ENCODE assay signal across 1 cellular context in genomic region chrX:137052641-137053235, GRCh38.
TF ChIP-seq lines count a peak whose summit lies in the region.

No MANE protein-coding gene starts in this region.

TF ChIP-seq in HepG2, 621 proteins besides CTCF, POLR2A, EP300 and RAD21 (continued from another document):
- TF ChIP-seq ATRX (CRISPR knock-in tag; IDR thresholded peaks at IDR 0.05; ENCODE audit: borderline replicate concordance) (no peak), ZKSCAN8 (CRISPR knock-in tag; IDR thresholded peaks at IDR 0.05; ENCODE audit: borderline replicate concordance) (no peak), ZFX (CRISPR knock-in tag; IDR thresholded peaks at IDR 0.05; ENCODE audit: low read depth) (no peak), TARDBP (CRISPR knock-in tag; IDR thresholded peaks at IDR 0.05) (no peak), SIN3A (IDR thresholded peaks at IDR 0.05; ENCODE audit: borderline replicate concordance, low read depth, low read length) (no peak), ZHX1 (CRISPR knock-in tag; IDR thresholded peaks at IDR 0.05; ENCODE audit: low read depth) (no peak), ZBTB34 (CRISPR knock-in tag; IDR thresholded peaks at IDR 0.05) (no peak), REPIN1 (CRISPR knock-in tag; IDR thresholded peaks at IDR 0.05; ENCODE audit: borderline replicate concordance, low read depth) (no peak), ZNF776 (CRISPR knock-in tag; IDR thresholded peaks at IDR 0.05) (no peak), RFX1 (IDR thresholded peaks at IDR 0.05) (no peak), ZNF256 (CRISPR knock-in tag; conservative IDR thresholded peaks at IDR 0.05) (no peak)
TF ChIP-seq in HepG2: peak in this region for 0.
